In genomic region chr9:84758817-84759216, GRCh38 we compare ENCODE assay signal across 15 cellular contexts.
A peak's percentile ranks its signal among the peaks of the same experiment; 100 is the strongest.
DNase-seq lines count a peak whose midpoint lies in the region; ATAC-seq and TF ChIP-seq lines count a peak whose summit lies in the region.
"Had no signal": no experiment of that assay in that cellular context is flagged by ENCODE, and none has a peak within 500 bp of the region (broad histone marks: within the 10 kb centered on the region; RNA-seq: fewer than 3 reads in every experiment).

No MANE protein-coding gene starts in this region.

- H3K4me3 Mint-ChIP-seq in stimulated activated naive CD8-positive, alpha-beta T cell treated with anti-CD3 and anti-CD28 coated beads, Interleukin-15, Interleukin-2, amounts not matched to agents 100 ng/mL and 50 ng/mL, for 24 hours, result no peak overlapping the region
- no peak overlapping the region for H3K4me3 Mint-ChIP-seq in stimulated activated naive CD8-positive, alpha-beta T cell treated with anti-CD3 and anti-CD28 coated beads, Interleukin-15, amount 100 ng/mL, for 72 hours
- H3K4me3 Mint-ChIP-seq in activated T-helper 1 cell treated with anti-CD3 and anti-CD28 coated beads, Interleukin-12 subunit alpha, Interleukin-12 subunit beta, Interleukin-2, Interleukin-4 antibody, amounts not matched to agents 30 ng/mL and 10 ng/mL and 1 ng/mL, durations not matched to agents 14 hours and 24 hours and 36 hours, result peak overlapping the region; percentile 25

- DNase-seq in stimulated activated naive CD8-positive, alpha-beta T cell treated with anti-CD3 and anti-CD28 coated beads, Interleukin-15, amount 100 ng/mL, for 72 hours, result no peak
- no peak for DNase-seq in activated T-helper 1 cell treated with anti-CD3 and anti-CD28 coated beads, Interleukin-12 subunit alpha, Interleukin-12 subunit beta, Interleukin-2, Interleukin-4 antibody, amounts not matched to agents 30 ng/mL and 10 ng/mL and 1 ng/mL, durations not matched to agents 14 hours and 24 hours and 36 hours (ENCODE audit: low spot score)
- DNase-seq in HEK293T (ENCODE audit: extremely low spot score), result no peak
- no peak for DNase-seq in left lobe of liver (ENCODE audit: low spot score)
- no peak for DNase-seq in effector CD4-positive, alpha-beta T cell
- DNase-seq in vagina (ENCODE audit: extremely low spot score in 2 of 2), result no peak
- DNase-seq: activated CD4-positive, CD25-positive, alpha-beta regulatory T cell treated with anti-CD3 and anti-CD28 coated beads, Interleukin-2, amount 50 U/mL, for 72 hours; amygdala; cerebellar nuclear complex; left ventricle myocardium superior; NCI-H1436 treated with DMSO at 0.1 percent for 48 hours had no signal

- peaks cover 18% of the 10 kb centered on the region for H3K4me1 Mint-ChIP-seq in stimulated activated naive CD8-positive, alpha-beta T cell treated with anti-CD3 and anti-CD28 coated beads, Interleukin-15, Interleukin-2, amounts not matched to agents 100 ng/mL and 50 ng/mL, for 24 hours (ENCODE audit: low read depth)
- peaks cover 8% of the 10 kb centered on the region for H3K4me1 Mint-ChIP-seq in stimulated activated naive CD8-positive, alpha-beta T cell treated with anti-CD3 and anti-CD28 coated beads, Interleukin-15, amount 100 ng/mL, for 72 hours
- H3K4me1 Mint-ChIP-seq in activated T-helper 1 cell treated with anti-CD3 and anti-CD28 coated beads, Interleukin-12 subunit alpha, Interleukin-12 subunit beta, Interleukin-2, Interleukin-4 antibody, amounts not matched to agents 30 ng/mL and 10 ng/mL and 1 ng/mL, durations not matched to agents 14 hours and 24 hours and 36 hours (ENCODE audit: low read depth), result peaks cover 60% of the 10 kb centered on the region

- intact Hi-C loops in activated T-helper 1 cell treated with anti-CD3 and anti-CD28 coated beads, Interleukin-12 subunit alpha, Interleukin-12 subunit beta, Interleukin-2, Interleukin-4 antibody, amounts not matched to agents 30 ng/mL and 10 ng/mL and 1 ng/mL, durations not matched to agents 14 hours and 24 hours and 36 hours (cut with micrococcal nuclease), result loop anchor here (5.0 to 10.0 kb wide), 3 partner anchors 777 to 1186 kb away; partner anchors contain the start of genes HNRNPK, NAA35, RMI1 and UBQLN1
- intact Hi-C loops in vagina (cut with DNase I), result no loop called here

- H3K9me3 Mint-ChIP-seq in stimulated activated naive CD8-positive, alpha-beta T cell treated with anti-CD3 and anti-CD28 coated beads, Interleukin-15, Interleukin-2, amounts not matched to agents 100 ng/mL and 50 ng/mL, for 24 hours, result no peaks in the 10 kb centered on the region
- H3K9me3 Mint-ChIP-seq in stimulated activated naive CD8-positive, alpha-beta T cell treated with anti-CD3 and anti-CD28 coated beads, Interleukin-15, amount 100 ng/mL, for 72 hours, result peaks cover 0 to 19% of the 10 kb centered on the region in 2 donors
- peaks cover 20% of the 10 kb centered on the region for H3K9me3 Mint-ChIP-seq in activated T-helper 1 cell treated with anti-CD3 and anti-CD28 coated beads, Interleukin-12 subunit alpha, Interleukin-12 subunit beta, Interleukin-2, Interleukin-4 antibody, amounts not matched to agents 30 ng/mL and 10 ng/mL and 1 ng/mL, durations not matched to agents 14 hours and 24 hours and 36 hours

- TF ChIP-seq CTCF in vagina (IDR thresholded peaks at IDR 0.05), result no peak

- no peak overlapping the region for H3K4me3 ChIP-seq in vagina
- H3K4me3 ChIP-seq: HAP-1 had no signal

- peaks cover 14% of the 10 kb centered on the region for H3K4me1 ChIP-seq in vagina
- H3K4me1 ChIP-seq: HAP-1, parathyroid adenoma had no signal

- H3K36me3 ChIP-seq in vagina, result no peaks in the 10 kb centered on the region
- H3K36me3 ChIP-seq: HAP-1 had no signal

- POLR2A ChIA-PET in HEK293T (lab: Yijun Ruan, JAX), result no interaction called here

- no peaks in the 10 kb centered on the region for H3K9me3 ChIP-seq in vagina
- H3K9me3 ChIP-seq: HAP-1 had no signal

- H3K27ac ChIP-seq in vagina, result no peak overlapping the region
- H3K27ac ChIP-seq: parathyroid adenoma had no signal

- H3K27me3 ChIP-seq in vagina, result no peaks in the 10 kb centered on the region

- CTCF ChIA-PET in HEK293T (lab: Yijun Ruan, JAX), result no interaction called here

- peaks cover 12% of the 10 kb centered on the region for H3K27me3 Mint-ChIP-seq in stimulated activated naive CD8-positive, alpha-beta T cell treated with anti-CD3 and anti-CD28 coated beads, Interleukin-15, Interleukin-2, amounts not matched to agents 100 ng/mL and 50 ng/mL, for 24 hours
- peaks cover 8% of the 10 kb centered on the region for H3K27me3 Mint-ChIP-seq in stimulated activated naive CD8-positive, alpha-beta T cell treated with anti-CD3 and anti-CD28 coated beads, Interleukin-15, amount 100 ng/mL, for 72 hours
- no peaks in the 10 kb centered on the region for H3K27me3 Mint-ChIP-seq in activated T-helper 1 cell treated with anti-CD3 and anti-CD28 coated beads, Interleukin-12 subunit alpha, Interleukin-12 subunit beta, Interleukin-2, Interleukin-4 antibody, amounts not matched to agents 30 ng/mL and 10 ng/mL and 1 ng/mL, durations not matched to agents 14 hours and 24 hours and 36 hours (ENCODE audit: insufficient read depth)

- no peak for ATAC-seq in stimulated activated naive CD8-positive, alpha-beta T cell treated with anti-CD3 and anti-CD28 coated beads, Interleukin-15, amount 100 ng/mL, for 72 hours
- peak; percentile 8 for ATAC-seq in HG02852 (IDR thresholded peaks at IDR 0.05; ENCODE audit: unreplicated experiment)
- no peak for ATAC-seq in left lobe of liver
- ATAC-seq: left ventricle myocardium superior had no signal

- TF ChIP-seq POLR2A in vagina (IDR thresholded peaks at IDR 0.05), result no peak

- H3K36me3 Mint-ChIP-seq in stimulated activated naive CD8-positive, alpha-beta T cell treated with anti-CD3 and anti-CD28 coated beads, Interleukin-15, Interleukin-2, amounts not matched to agents 100 ng/mL and 50 ng/mL, for 24 hours (ENCODE audit: low read depth), result no peaks in the 10 kb centered on the region
- peaks cover 12% of the 10 kb centered on the region for H3K36me3 Mint-ChIP-seq in activated T-helper 1 cell treated with anti-CD3 and anti-CD28 coated beads, Interleukin-12 subunit alpha, Interleukin-12 subunit beta, Interleukin-2, Interleukin-4 antibody, amounts not matched to agents 30 ng/mL and 10 ng/mL and 1 ng/mL, durations not matched to agents 14 hours and 24 hours and 36 hours (ENCODE audit: low read depth)

- H3K27ac Mint-ChIP-seq in stimulated activated naive CD8-positive, alpha-beta T cell treated with anti-CD3 and anti-CD28 coated beads, Interleukin-15, Interleukin-2, amounts not matched to agents 100 ng/mL and 50 ng/mL, for 24 hours, result peak overlapping the region; percentile 33
- peak overlapping the region in 1 of 2 donors; percentile 67 for H3K27ac Mint-ChIP-seq in stimulated activated naive CD8-positive, alpha-beta T cell treated with anti-CD3 and anti-CD28 coated beads, Interleukin-15, amount 100 ng/mL, for 72 hours
- peak overlapping the region; percentile 83 for H3K27ac Mint-ChIP-seq in activated T-helper 1 cell treated with anti-CD3 and anti-CD28 coated beads, Interleukin-12 subunit alpha, Interleukin-12 subunit beta, Interleukin-2, Interleukin-4 antibody, amounts not matched to agents 30 ng/mL and 10 ng/mL and 1 ng/mL, durations not matched to agents 14 hours and 24 hours and 36 hours

TF ChIP-seq in HEK293T, 16 proteins besides CTCF, POLR2A, EP300 and RAD21:
- TF ChIP-seq NFRKB (IDR thresholded peaks at IDR 0.05) (no peak), FOXA1 (IDR thresholded peaks at IDR 0.05) (no peak), ZNF384 (IDR thresholded peaks at IDR 0.05) (no peak), CTBP1 (IDR thresholded peaks at IDR 0.05; ENCODE audit: borderline replicate concordance) (no peak), PKNOX1 (IDR thresholded peaks at IDR 0.05) (no peak), L3MBTL2 (conservative IDR thresholded peaks at IDR 0.05) (no peak), HDGF (IDR thresholded peaks at IDR 0.05; ENCODE audit: borderline replicate concordance) (no peak), LEF1 (IDR thresholded peaks at IDR 0.05; ENCODE audit: borderline replicate concordance) (no peak), ELF4 (IDR thresholded peaks at IDR 0.05) (no peak), FOXM1 (IDR thresholded peaks at IDR 0.05; ENCODE audit: borderline replicate concordance) (no peak), FOXK2 (IDR thresholded peaks at IDR 0.05) (no peak), BHLHE40 (IDR thresholded peaks at IDR 0.05; ENCODE audit: borderline replicate concordance) (no peak), TARDBP (IDR thresholded peaks at IDR 0.05) (no peak)
